In genomic region chrX:110180928-110181310, GRCh38 we compare ENCODE assay signal across 9 cellular contexts.
DNase-seq lines count a peak whose midpoint lies in the region; ATAC-seq, FAIRE-seq and TF ChIP-seq lines count a peak whose summit lies in the region.
"Had no signal": no experiment of that assay in that cellular context is flagged by ENCODE, and none has a peak within 500 bp of the region (broad histone marks: within the 10 kb centered on the region; RNA-seq: fewer than 3 reads in every experiment).

No MANE protein-coding gene starts in this region.

- ATAC-seq in GM18870 (IDR thresholded peaks at IDR 0.05; ENCODE audit: unreplicated experiment) (peak; percentile 73), HG02870 (IDR thresholded peaks at IDR 0.05; ENCODE audit: unreplicated experiment) (peak; percentile 62), sciatic nerve (peak; percentile 25), lower lobe of right lung (no peak)

- intact Hi-C loops in sciatic nerve (cut with DNase I): no loop called here
- intact Hi-C loops in lower lobe of right lung (cut with DNase I): no loop called here

- no peak for FAIRE-seq in frontal cortex (lab: Jason Lieb, UNC)

- H3K27me3 ChIP-seq in SJSA1 (replicated peaks) (no peaks in the 10 kb centered on the region), lower lobe of right lung (ENCODE audit: low read depth) (no peaks in the 10 kb centered on the region)

- H3K36me3 ChIP-seq in SJSA1 (no peaks in the 10 kb centered on the region), lower lobe of right lung (no peaks in the 10 kb centered on the region)
- H3K36me3 ChIP-seq: heart left ventricle had no signal

- H3K4me3 ChIP-seq in SJSA1 (no peak overlapping the region), lower lobe of right lung (no peak overlapping the region)
- H3K4me3 ChIP-seq: heart left ventricle had no signal

- TF ChIP-seq CTCF in lower lobe of right lung (IDR thresholded peaks at IDR 0.05): no peak

- H3K9me3 ChIP-seq in SJSA1 (replicated peaks) (no peaks in the 10 kb centered on the region), lower lobe of right lung (no peaks in the 10 kb centered on the region)
- H3K9me3 ChIP-seq: heart left ventricle had no signal

- H3K27ac ChIP-seq in SJSA1: peak overlapping the region; percentile 56
- H3K27ac ChIP-seq in lower lobe of right lung: no peak overlapping the region
- H3K27ac ChIP-seq in substantia nigra (ENCODE audit: low read depth, low read length, poor library complexity, severe bottlenecking): no peak overlapping the region
- H3K27ac ChIP-seq: heart left ventricle had no signal

- H3K4me1 ChIP-seq in SJSA1 (replicated peaks): peaks cover 29% of the 10 kb centered on the region
- H3K4me1 ChIP-seq in lower lobe of right lung: no peaks in the 10 kb centered on the region

- DNase-seq in SJSA1 (ENCODE audit: low read depth in 1 of 2, low spot score in 2 of 2) (peak; percentile 44 to 45), sciatic nerve (ENCODE audit: low spot score) (no peak), lower lobe of right lung (no peak), frontal cortex (ENCODE audit: low spot score in 2 of 2) (no peak), substantia nigra (lab: John Stamatoyannopoulos, UW) (no peak)
- DNase-seq in activated CD4-positive, alpha-beta T cell treated with anti-CD3 and anti-CD28 coated beads for 48 hours: no peak

Comparison
In these comparisons a context has a peak if more than half of its experiments do, and no peak if none do; other contexts are left out.
1. ATAC-seq: peak in GM18870 (single experiment), HG02870 (single experiment) and sciatic nerve (single experiment); none in lower lobe of right lung (0 of 2).
2. DNase-seq: peak in SJSA1 (2 of 2); none in sciatic nerve (single experiment), activated CD4-positive, alpha-beta T cell treated with anti-CD3 and anti-CD28 coated beads for 48 hours (single experiment), lower lobe of right lung (single experiment), frontal cortex (0 of 2) and substantia nigra (0 of 49).